Comparison of ENCODE assay signal across 8 cellular contexts in the genomic region with DNA sequence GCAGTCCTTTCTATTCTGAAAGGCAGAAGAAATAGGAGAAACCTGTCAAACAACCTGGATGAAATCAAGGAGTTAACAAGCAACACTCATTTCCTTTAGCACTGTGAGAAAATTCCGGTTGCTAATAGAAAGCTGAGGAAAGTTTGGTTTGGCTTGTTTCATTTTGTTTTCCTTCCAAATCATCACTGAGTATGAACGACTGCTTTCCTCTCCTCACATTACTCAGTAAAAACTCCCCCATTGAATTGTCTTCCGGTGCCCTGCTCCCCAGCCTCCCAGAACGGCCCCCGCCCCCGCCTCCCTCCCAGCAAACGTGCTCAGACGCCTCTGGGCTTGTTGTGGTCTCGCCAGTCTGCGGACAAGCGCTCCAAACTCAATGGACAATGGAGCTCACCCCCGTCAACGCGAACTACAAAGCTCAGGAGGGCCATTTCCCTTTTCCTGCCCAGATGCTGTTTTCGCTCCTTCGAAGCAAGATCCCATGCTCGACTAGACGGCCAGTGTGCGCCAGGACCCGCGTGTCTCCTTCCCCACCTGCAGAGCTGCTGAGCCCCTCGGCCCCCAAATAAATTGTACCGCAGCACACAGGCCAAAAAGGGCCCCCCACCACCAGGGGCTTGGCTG.
A peak's percentile ranks its signal among the peaks of the same experiment; 100 is the strongest.
DNase-seq lines count a peak whose midpoint lies in the region; ATAC-seq lines count a peak whose summit lies in the region.

No MANE protein-coding gene starts in this region.

- H3K9me3 Mint-ChIP-seq in dendritic cell treated with granulocyte-macrophage colony-stimulating factor and Interleukin-4, amounts not matched to agents 40 ng/mL and 50 ng/mL, for 4 days: no peaks in the 10 kb centered on the region

- peaks cover 39% of the 10 kb centered on the region for H3K4me1 Mint-ChIP-seq in dendritic cell treated with granulocyte-macrophage colony-stimulating factor and Interleukin-4, amounts not matched to agents 40 ng/mL and 50 ng/mL, for 4 days (ENCODE audit: low read depth)

- ATAC-seq in HG02970 (IDR thresholded peaks at IDR 0.05; ENCODE audit: low FRiP score, unreplicated experiment): peak; percentile 26

- intact Hi-C loops in dendritic cell treated with granulocyte-macrophage colony-stimulating factor and Interleukin-4, amounts not matched to agents 40 ng/mL and 50 ng/mL, for 4 days (cut with micrococcal nuclease): no loop called here

- H3K4me3 Mint-ChIP-seq in dendritic cell treated with granulocyte-macrophage colony-stimulating factor and Interleukin-4, amounts not matched to agents 40 ng/mL and 50 ng/mL, for 4 days: peak overlapping the region; percentile 94

- H3K27me3 Mint-ChIP-seq in dendritic cell treated with granulocyte-macrophage colony-stimulating factor and Interleukin-4, amounts not matched to agents 40 ng/mL and 50 ng/mL, for 4 days: no peaks in the 10 kb centered on the region

- peak; percentile 23 to 37 for DNase-seq in NCI-H524 (lab: John Stamatoyannopoulos, UW)
- DNase-seq in NCI-H524 treated with DMSO at 0.1 percent for 48 hours (lab: John Stamatoyannopoulos, UW): no peak
- DNase-seq in NCI-H226: peak; percentile 82
- peak; percentile 53 for DNase-seq in activated CD4-positive, alpha-beta T cell treated with anti-CD3 and anti-CD28 coated beads, Interleukin-2, amount 50 U/mL, for 1 hour
- peak; percentile 92 for DNase-seq in left kidney (ENCODE audit: low read depth, low spot score)
- DNase-seq in stimulated activated CD4-positive, alpha-beta T cell treated with anti-CD3 and anti-CD28 coated beads, Interleukin-2, amount 100 ng/mL, for 48 hours: peak; percentile 52 to 57

- peaks cover 34% of the 10 kb centered on the region for H3K36me3 Mint-ChIP-seq in dendritic cell treated with granulocyte-macrophage colony-stimulating factor and Interleukin-4, amounts not matched to agents 40 ng/mL and 50 ng/mL, for 4 days (ENCODE audit: low read depth)

- peak overlapping the region; percentile 93 for H3K27ac Mint-ChIP-seq in dendritic cell treated with granulocyte-macrophage colony-stimulating factor and Interleukin-4, amounts not matched to agents 40 ng/mL and 50 ng/mL, for 4 days
